14 cellular contexts compared by ENCODE assay signal in genomic region chr18:28041366-28041765, GRCh38.
DNase-seq lines count a peak whose midpoint lies in the region; FAIRE-seq and TF ChIP-seq lines count a peak whose summit lies in the region.
"Had no signal": no experiment of that assay in that cellular context is flagged by ENCODE, and none has a peak within 500 bp of the region (broad histone marks: within the 10 kb centered on the region; RNA-seq: fewer than 3 reads in every experiment).

No MANE protein-coding gene starts in this region.

- H3K4me3 Mint-ChIP-seq in endodermal cell (no peak overlapping the region), neural crest cell (peak overlapping the region; percentile 24), mesothelial cell of epicardium (no peak overlapping the region)
- H3K4me3 Mint-ChIP-seq: activated CD4-positive, alpha-beta T cell treated with anti-CD3 and anti-CD28 coated beads, Interleukin-2, amount 10 ng/mL, durations not matched to agents 24 days and 14 days had no signal

- H3K4me1 Mint-ChIP-seq in endodermal cell: peaks cover 81% of the 10 kb centered on the region
- peaks cover 86% of the 10 kb centered on the region for H3K4me1 Mint-ChIP-seq in neural crest cell
- peaks cover 35% of the 10 kb centered on the region for H3K4me1 Mint-ChIP-seq in mesothelial cell of epicardium
- H3K4me1 Mint-ChIP-seq: activated CD4-positive, alpha-beta T cell treated with anti-CD3 and anti-CD28 coated beads, Interleukin-2, amount 10 ng/mL, durations not matched to agents 24 days and 14 days had no signal

- no peaks in the 10 kb centered on the region for H3K9me3 ChIP-seq in endodermal cell (ENCODE audit: control insufficient read depth, low read length)
- H3K9me3 ChIP-seq: uterus had no signal

- no peak overlapping the region for H3K4me3 ChIP-seq in endodermal cell (ENCODE audit: low read length)
- no peak overlapping the region for H3K4me3 ChIP-seq in foreskin fibroblast (ENCODE audit: low read depth in 1 of 2, low read length in 2 of 2)
- H3K4me3 ChIP-seq: uterus had no signal

- peak overlapping the region; percentile 54 for H3K27ac ChIP-seq in endodermal cell (ENCODE audit: low read depth, low read length)
- H3K27ac ChIP-seq: KMS-11, uterus had no signal

- DNase-seq in EH (ENCODE audit: low read depth) (peak; percentile 61), RCC 7860 (ENCODE audit: low spot score) (peak; percentile 47), endodermal cell (no peak), neural crest cell (ENCODE audit: low read depth, low spot score) (no peak), NCI-H2171 (lab: John Stamatoyannopoulos, UW) (no peak), mesothelial cell of epicardium (ENCODE audit: low spot score in 2 of 2, unreplicated experiment in 2 of 2) (no peak), NCI-H187 (lab: John Stamatoyannopoulos, UW) (no peak), foreskin fibroblast (no peak)
- DNase-seq: activated CD4-positive, alpha-beta T cell treated with anti-CD3 and anti-CD28 coated beads, Interleukin-2, amount 10 ng/mL, durations not matched to agents 24 days and 14 days; NCI-H446 treated with DMSO at 0.1 percent for 48 hours; uterus had no signal

- FAIRE-seq in RCC 7860 (lab: Jason Lieb, UNC): no peak
- FAIRE-seq: GM19239 had no signal

- no peak for TF ChIP-seq CTCF in endodermal cell (conservative IDR thresholded peaks at IDR 0.05)
- no peak for TF ChIP-seq CTCF in neural crest cell (conservative IDR thresholded peaks at IDR 0.05)
- TF ChIP-seq CTCF in mesothelial cell of epicardium (IDR thresholded peaks at IDR 0.05; ENCODE audit: unreplicated experiment): no peak
- TF ChIP-seq CTCF in foreskin fibroblast (IDR thresholded peaks at IDR 0.05; ENCODE audit: low read depth, low read length): no peak

- peaks cover 49% of the 10 kb centered on the region for H3K36me3 ChIP-seq in endodermal cell (ENCODE audit: control insufficient read depth, insufficient read depth, low read length)
- H3K36me3 ChIP-seq: uterus had no signal

- H3K27me3 Mint-ChIP-seq in endodermal cell (ENCODE audit: insufficient read depth): no peaks in the 10 kb centered on the region
- no peaks in the 10 kb centered on the region for H3K27me3 Mint-ChIP-seq in neural crest cell (ENCODE audit: low read depth)
- no peaks in the 10 kb centered on the region for H3K27me3 Mint-ChIP-seq in mesothelial cell of epicardium (ENCODE audit: low read depth)
- H3K27me3 Mint-ChIP-seq: activated CD4-positive, alpha-beta T cell treated with anti-CD3 and anti-CD28 coated beads, Interleukin-2, amount 10 ng/mL, durations not matched to agents 24 days and 14 days had no signal

- no peaks in the 10 kb centered on the region for H3K27me3 ChIP-seq in endodermal cell (ENCODE audit: control insufficient read depth, insufficient read depth, low read length, poor library complexity, severe bottlenecking)
- H3K27me3 ChIP-seq: uterus had no signal

- H3K9ac ChIP-seq in endodermal cell (ENCODE audit: extremely low read depth, low read length, poor library complexity, severe bottlenecking): no peak overlapping the region
- H3K9ac ChIP-seq: KMS-11 had no signal

- H3K36me3 Mint-ChIP-seq in endodermal cell (ENCODE audit: low read depth) (peaks cover 18% of the 10 kb centered on the region), neural crest cell (ENCODE audit: low read depth) (peaks cover 3% of the 10 kb centered on the region), mesothelial cell of epicardium (no peaks in the 10 kb centered on the region)

- peak overlapping the region; percentile 45 for H3K27ac Mint-ChIP-seq in endodermal cell
- peak overlapping the region; percentile 66 for H3K27ac Mint-ChIP-seq in neural crest cell (ENCODE audit: unreplicated experiment)
- no peak overlapping the region for H3K27ac Mint-ChIP-seq in mesothelial cell of epicardium
- H3K27ac Mint-ChIP-seq: activated CD4-positive, alpha-beta T cell treated with anti-CD3 and anti-CD28 coated beads, Interleukin-2, amount 10 ng/mL, durations not matched to agents 24 days and 14 days; activated T-helper 2 cell treated with anti-CD3 and anti-CD28 coated beads, Interferon-gamma antibody, Interleukin-2, Interleukin-4, amounts not matched to agents 10 μg/mL and 5 μg/mL and 100 μg/mL, durations not matched to agents 14 hours and 24 hours and 36 hours had no signal

- peaks cover 21% of the 10 kb centered on the region for H3K4me1 ChIP-seq in endodermal cell (ENCODE audit: control insufficient read depth, insufficient read depth, low read length)
- H3K4me1 ChIP-seq: uterus had no signal

- WGBS in endodermal cell (ENCODE audit: insufficient coverage in 1 of 2, insufficient read length in 1 of 2), 2 experiments: 56 to 71% methylated on average over 4 of the region's 5 CpGs

- no peaks in the 10 kb centered on the region for H3K9me3 Mint-ChIP-seq in endodermal cell
- no peaks in the 10 kb centered on the region for H3K9me3 Mint-ChIP-seq in neural crest cell
- no peaks in the 10 kb centered on the region for H3K9me3 Mint-ChIP-seq in mesothelial cell of epicardium
- H3K9me3 Mint-ChIP-seq: activated CD4-positive, alpha-beta T cell treated with anti-CD3 and anti-CD28 coated beads, Interleukin-2, amount 10 ng/mL, durations not matched to agents 24 days and 14 days had no signal

Comparison
In these comparisons a context has a peak if more than half of its experiments do, and no peak if none do; other contexts are left out.
1. DNase-seq: peak in EH (single experiment) and RCC 7860 (single experiment); none in endodermal cell (single experiment), neural crest cell (single experiment), NCI-H2171 (single experiment), mesothelial cell of epicardium (0 of 2), NCI-H187 (0 of 2) and foreskin fibroblast (0 of 2).